In the genomic region with DNA sequence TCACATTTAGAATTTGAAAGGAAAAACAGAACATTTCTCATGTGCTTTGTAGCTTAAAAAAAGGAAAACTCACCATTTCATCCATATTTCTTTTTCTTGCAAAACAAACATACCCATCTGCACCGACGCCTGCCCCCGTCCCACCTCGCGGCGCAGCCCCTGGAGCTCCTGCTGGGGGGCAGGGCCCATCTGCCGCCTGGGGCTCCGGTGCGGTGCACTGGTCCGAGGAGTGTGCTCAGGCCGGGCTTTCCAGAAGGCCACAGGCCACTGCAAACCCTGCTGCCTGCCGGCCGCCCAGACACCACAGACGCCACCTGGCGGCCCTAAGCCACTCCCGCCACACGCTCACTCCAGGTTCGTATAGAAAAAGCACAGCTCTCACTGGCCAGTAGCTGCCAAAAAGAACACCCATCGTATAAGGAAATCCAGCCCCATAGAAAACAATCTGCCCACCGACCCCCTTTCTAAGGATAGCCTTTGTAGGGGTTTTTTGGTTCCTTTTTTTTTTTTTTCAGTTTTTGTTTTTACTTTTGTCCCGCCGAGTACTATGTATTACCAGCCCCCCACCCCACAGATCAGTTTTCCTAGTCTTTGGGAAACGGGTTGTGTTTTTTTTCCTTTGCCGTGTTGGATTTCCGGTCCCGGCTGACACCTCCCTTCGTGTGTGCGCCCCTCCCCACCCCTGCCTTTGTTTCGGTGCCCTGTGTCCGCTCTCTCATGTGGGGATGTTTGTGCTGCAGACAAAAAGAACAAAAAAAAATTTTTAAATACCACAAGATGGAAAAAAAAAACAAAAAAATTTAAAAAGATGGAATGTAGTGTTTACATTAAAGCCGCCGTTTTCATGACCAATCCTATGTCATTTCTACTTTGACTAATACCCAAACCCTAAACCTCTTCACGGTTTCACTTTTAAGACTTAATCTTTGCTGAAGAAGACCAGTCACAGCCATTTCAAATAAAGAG, we compare ENCODE assay signal across 8 cellular contexts.
DNase-seq lines count a peak whose midpoint lies in the region; ATAC-seq and TF ChIP-seq lines count a peak whose summit lies in the region.

No MANE protein-coding gene starts in this region.

- peak overlapping the region; percentile 20 for H3K27ac Mint-ChIP-seq in dendritic cell treated with granulocyte-macrophage colony-stimulating factor and Interleukin-4, amounts not matched to agents 40 ng/mL and 50 ng/mL, for 4 days

- peak; percentile 90 for ATAC-seq in HG02763 (IDR thresholded peaks at IDR 0.05; ENCODE audit: unreplicated experiment)

- H3K4me3 Mint-ChIP-seq in dendritic cell treated with granulocyte-macrophage colony-stimulating factor and Interleukin-4, amounts not matched to agents 40 ng/mL and 50 ng/mL, for 4 days = peak overlapping the region; percentile 76

- peaks cover 32% of the 10 kb centered on the region for H3K4me1 Mint-ChIP-seq in dendritic cell treated with granulocyte-macrophage colony-stimulating factor and Interleukin-4, amounts not matched to agents 40 ng/mL and 50 ng/mL, for 4 days (ENCODE audit: low read depth)

- intact Hi-C loops in dendritic cell treated with granulocyte-macrophage colony-stimulating factor and Interleukin-4, amounts not matched to agents 40 ng/mL and 50 ng/mL, for 4 days (cut with micrococcal nuclease) = no loop called here

- H3K36me3 Mint-ChIP-seq in dendritic cell treated with granulocyte-macrophage colony-stimulating factor and Interleukin-4, amounts not matched to agents 40 ng/mL and 50 ng/mL, for 4 days (ENCODE audit: low read depth) = peaks cover 14% of the 10 kb centered on the region

- H3K9me3 Mint-ChIP-seq in dendritic cell treated with granulocyte-macrophage colony-stimulating factor and Interleukin-4, amounts not matched to agents 40 ng/mL and 50 ng/mL, for 4 days = no peaks in the 10 kb centered on the region

- peak; percentile 89 for TF ChIP-seq CTCF in GM13976 (IDR thresholded peaks at IDR 0.05; ENCODE audit: borderline replicate concordance, control extremely low read depth, extremely low read depth, insufficient read depth, missing control alignments)

- in situ Hi-C loops in GM13976 (cut with MboI; ENCODE audit: low sequenced_read_pairs, unreplicated experiment) = no loop called here

- DNase-seq in GM13976 (ENCODE audit: low spot score) (peak; percentile 95), NCI-H187 treated with DMSO at 0.1 percent for 48 hours (lab: John Stamatoyannopoulos, UW) (peak; percentile 15), left kidney (ENCODE audit: low read depth, low spot score) (peak; percentile 96), NCI-H2081 (lab: John Stamatoyannopoulos, UW) (no peak)
- peak; percentile 38 to 42 for DNase-seq in activated CD4-positive, alpha-beta T cell treated with anti-CD3 and anti-CD28 coated beads for 4 hours
- peak; percentile 52 to 64 for DNase-seq in stimulated activated CD4-positive, alpha-beta T cell treated with anti-CD3 and anti-CD28 coated beads, Interleukin-2, amount 100 ng/mL, for 24 hours

- no peaks in the 10 kb centered on the region for H3K27me3 Mint-ChIP-seq in dendritic cell treated with granulocyte-macrophage colony-stimulating factor and Interleukin-4, amounts not matched to agents 40 ng/mL and 50 ng/mL, for 4 days

Comparison
In these comparisons a context has a peak if more than half of its experiments do, and no peak if none do; other contexts are left out.
1. DNase-seq: peak in GM13976 (single experiment), NCI-H187 treated with DMSO at 0.1 percent for 48 hours (single experiment), activated CD4-positive, alpha-beta T cell treated with anti-CD3 and anti-CD28 coated beads for 4 hours (2 of 2), left kidney (single experiment) and stimulated activated CD4-positive, alpha-beta T cell treated with anti-CD3 and anti-CD28 coated beads, Interleukin-2, amount 100 ng/mL, for 24 hours (2 of 2); none in NCI-H2081 (0 of 2).